18 cellular contexts compared by ENCODE assay signal in genomic region chr3:39086066-39086657, GRCh38. TPM values are rescaled to one million over a fixed set of nuclear protein-coding genes. Genes with fewer than 3 reads are reported as not detected.
A peak's percentile ranks its signal among the peaks of the same experiment; 100 is the strongest.
DNase-seq lines count a peak whose midpoint lies in the region; ATAC-seq and TF ChIP-seq lines count a peak whose summit lies in the region.
"Had no signal": no experiment of that assay in that cellular context is flagged by ENCODE, and none has a peak within 500 bp of the region (broad histone marks: within the 10 kb centered on the region; RNA-seq: fewer than 3 reads in every experiment).

No MANE protein-coding gene starts in this region.

- 58 to 82% (median 71%) methylated on average over 4 of the region's 4 CpGs for WGBS in spleen, 5 donors

- peak overlapping the region; percentile 40 for H3K4me2 ChIP-seq in Karpas-422 (ENCODE audit: low read depth, low read length, poor library complexity, severe bottlenecking)

- no peaks in the 10 kb centered on the region for H3K79me2 ChIP-seq in Karpas-422 (ENCODE audit: low read length)

- H3K9me2 ChIP-seq in Karpas-422 (replicated peaks; ENCODE audit: insufficient read depth, low read length): no peaks in the 10 kb centered on the region

- peaks cover 20% of the 10 kb centered on the region for H3K36me3 ChIP-seq in Karpas-422 (ENCODE audit: insufficient read depth, low read length)
- H3K36me3 ChIP-seq in spleen: peaks cover 2 to 99% (median 68%) of the 10 kb centered on the region in 6 donors
- peaks cover 53% of the 10 kb centered on the region for H3K36me3 ChIP-seq in effector memory CD4-positive, alpha-beta T cell (ENCODE audit: control insufficient read depth, insufficient read depth, low read length)
- H3K36me3 ChIP-seq: ovary had no signal

- no peak overlapping the region for H3K4me3 Mint-ChIP-seq in stimulated activated memory B cell treated with anti-CD40 and anti-IgM and Interleukin-4, amounts not matched to agents 10 μg/mL and 1 μg/mL and 100 μg/mL, for 72 hours
- no peak overlapping the region for H3K4me3 Mint-ChIP-seq in activated naive CD4-positive, alpha-beta T cell treated with anti-CD3 and anti-CD28 coated beads for 36 hours
- H3K4me3 Mint-ChIP-seq: T-helper 17 cell, WTC11 had no signal

- peaks cover 52% of the 10 kb centered on the region for H3K36me3 Mint-ChIP-seq in stimulated activated memory B cell treated with anti-CD40 and anti-IgM and Interleukin-4, amounts not matched to agents 10 μg/mL and 1 μg/mL and 100 μg/mL, for 72 hours
- H3K36me3 Mint-ChIP-seq in activated naive CD4-positive, alpha-beta T cell treated with anti-CD3 and anti-CD28 coated beads for 36 hours (ENCODE audit: low read depth): peaks cover 15% of the 10 kb centered on the region

- CTCF ChIA-PET in activated naive CD4-positive, alpha-beta T cell treated with anti-CD3 and anti-CD28 coated beads for 36 hours (lab: Charles Lee): interaction anchor here (0.9 to 1.3 kb wide), 2 partner anchors 11 to 17 kb away, joined by 3 read pairs; no protein-coding TSS in a partner anchor

- H3K4me3 ChIP-seq in Karpas-422 (ENCODE audit: low read length) (peak overlapping the region; percentile 16; the same call in 1 of the 2 replicates), spleen (no peak overlapping the region)
- no peak overlapping the region for H3K4me3 ChIP-seq in effector memory CD4-positive, alpha-beta T cell (ENCODE audit: insufficient read depth, low read depth, low read length, poor library complexity, severe bottlenecking)
- H3K4me3 ChIP-seq: left lung, ovary, transverse colon had no signal

- peak in 1 of 11 experiments; percentile 18 for TF ChIP-seq CTCF in spleen (IDR thresholded peaks at IDR 0.05 in 8 of 11, conservative IDR thresholded peaks at IDR 0.05 in 3 of 11)

- H4K20me1 ChIP-seq in Karpas-422 (ENCODE audit: insufficient read depth, low read depth, low read length): no peaks in the 10 kb centered on the region

- no peak overlapping the region for H3K27ac Mint-ChIP-seq in stimulated activated memory B cell treated with anti-CD40 and anti-IgM and Interleukin-4, amounts not matched to agents 10 μg/mL and 1 μg/mL and 100 μg/mL, for 72 hours
- H3K27ac Mint-ChIP-seq in activated naive CD4-positive, alpha-beta T cell treated with anti-CD3 and anti-CD28 coated beads for 36 hours: no peak overlapping the region
- H3K27ac Mint-ChIP-seq: T-helper 17 cell, WTC11 had no signal

- no peaks in the 10 kb centered on the region for H3K27me3 ChIP-seq in Karpas-422 (ENCODE audit: low read length)
- H3K27me3 ChIP-seq in spleen (replicated peaks in 1 of 7): no peaks in the 10 kb centered on the region
- H3K27me3 ChIP-seq in effector memory CD4-positive, alpha-beta T cell (replicated peaks; ENCODE audit: control insufficient read depth, insufficient read depth, low read length, poor library complexity, severe bottlenecking): no peaks in the 10 kb centered on the region
- H3K27me3 ChIP-seq: left lung, ovary, transverse colon had no signal

- ATAC-seq in GM18858 (IDR thresholded peaks at IDR 0.05; ENCODE audit: unreplicated experiment) (peak; percentile 58), GM21786 (IDR thresholded peaks at IDR 0.05; ENCODE audit: unreplicated experiment) (peak; percentile 70)
- ATAC-seq in stimulated activated memory B cell treated with anti-CD40 and anti-IgM and Interleukin-4, amounts not matched to agents 10 μg/mL and 1 μg/mL and 100 μg/mL, for 72 hours: peak; percentile 92
- ATAC-seq: left lung, T-helper 17 cell, WTC11 had no signal

- H3K9me3 Mint-ChIP-seq in stimulated activated memory B cell treated with anti-CD40 and anti-IgM and Interleukin-4, amounts not matched to agents 10 μg/mL and 1 μg/mL and 100 μg/mL, for 72 hours: no peaks in the 10 kb centered on the region
- no peaks in the 10 kb centered on the region for H3K9me3 Mint-ChIP-seq in activated naive CD4-positive, alpha-beta T cell treated with anti-CD3 and anti-CD28 coated beads for 36 hours
- H3K9me3 Mint-ChIP-seq: WTC11 had no signal

- no peak for TF ChIP-seq POLR2A in spleen (IDR thresholded peaks at IDR 0.05)

- H3K9ac ChIP-seq in Karpas-422 (ENCODE audit: low read length): peak overlapping the region; percentile 32

- H3K27ac ChIP-seq in Karpas-422 (ENCODE audit: low read length) (peak overlapping the region; percentile 87), spleen (no peak overlapping the region)
- H3K27ac ChIP-seq in effector memory CD4-positive, alpha-beta T cell (ENCODE audit: insufficient read depth, low read length, poor library complexity, severe bottlenecking): no peak overlapping the region
- H3K27ac ChIP-seq: left lung, ovary, transverse colon had no signal

- intact Hi-C loops in spleen (cut with DNase I; ENCODE audit: low total_unique reads): no loop called here
- intact Hi-C loops in activated naive CD4-positive, alpha-beta T cell treated with anti-CD3 and anti-CD28 coated beads for 36 hours (cut with micrococcal nuclease): no loop called here

- DNase-seq in Karpas-422: peak; percentile 87
- DNase-seq in spleen: no peak
- DNase-seq in activated naive CD4-positive, alpha-beta T cell treated with anti-CD3 and anti-CD28 coated beads for 36 hours: no peak
- DNase-seq in effector memory CD4-positive, alpha-beta T cell: no peak
- DNase-seq: activated gamma-delta T cell, anterior cingulate cortex, left lung, NCI-H187, NCI-H345, ovary, SIG-M5, T-helper 17 cell, transverse colon had no signal

- H3K27me3 Mint-ChIP-seq in stimulated activated memory B cell treated with anti-CD40 and anti-IgM and Interleukin-4, amounts not matched to agents 10 μg/mL and 1 μg/mL and 100 μg/mL, for 72 hours: no peaks in the 10 kb centered on the region
- H3K27me3 Mint-ChIP-seq in activated naive CD4-positive, alpha-beta T cell treated with anti-CD3 and anti-CD28 coated beads for 36 hours (ENCODE audit: low read depth): no peaks in the 10 kb centered on the region
- H3K27me3 Mint-ChIP-seq: T-helper 17 cell had no signal

- H3K9me3 ChIP-seq in Karpas-422 (ENCODE audit: low read length): no peaks in the 10 kb centered on the region
- no peaks in the 10 kb centered on the region for H3K9me3 ChIP-seq in spleen
- H3K9me3 ChIP-seq in effector memory CD4-positive, alpha-beta T cell (ENCODE audit: control insufficient read depth, low read length): no peaks in the 10 kb centered on the region
- H3K9me3 ChIP-seq: left lung, ovary, transverse colon had no signal

- H3K4me1 Mint-ChIP-seq in stimulated activated memory B cell treated with anti-CD40 and anti-IgM and Interleukin-4, amounts not matched to agents 10 μg/mL and 1 μg/mL and 100 μg/mL, for 72 hours: peaks cover 28% of the 10 kb centered on the region
- H3K4me1 Mint-ChIP-seq in activated naive CD4-positive, alpha-beta T cell treated with anti-CD3 and anti-CD28 coated beads for 36 hours (ENCODE audit: low read depth): peaks cover 15% of the 10 kb centered on the region
- H3K4me1 Mint-ChIP-seq: WTC11 had no signal

- peaks cover 21% of the 10 kb centered on the region for H3K4me1 ChIP-seq in Karpas-422 (ENCODE audit: low read length)
- H3K4me1 ChIP-seq in spleen: peaks cover 0 to 14% (median 4%) of the 10 kb centered on the region in 6 donors
- no peaks in the 10 kb centered on the region for H3K4me1 ChIP-seq in effector memory CD4-positive, alpha-beta T cell (ENCODE audit: control insufficient read depth, insufficient read depth, low read length, poor library complexity, severe bottlenecking)
- H3K4me1 ChIP-seq: left lung, transverse colon had no signal

- no peak overlapping the region for H2AFZ ChIP-seq in Karpas-422 (ENCODE audit: low read length)

RNA-seq across cellular contexts. Expression of gene GORASP1, which starts 21.3 kb away (rescaled TPM):
- total RNA-seq in Karpas-422 (2014; rRNA removed; shearing (Covaris generic); ENCODE audit: low replicate concordance): 38.5 and 51.8 TPM in 2 replicates
- 10 to 100 TPM; 47.3 to 74.5 (median 65.5) TPM for total RNA-seq in spleen
- 10 to 100 TPM; 20.6 to 35.5 (median 26.3) TPM for polyA plus RNA-seq in spleen
- 10 to 100 TPM; 19.0 to 21.8 TPM for total RNA-seq in activated naive CD4-positive, alpha-beta T cell treated with anti-CD3 and anti-CD28 coated beads for 36 hours

RNA-seq across cellular contexts. Expression of gene TTC21A, which starts 21.3 kb away (rescaled TPM):
- 8.7 and 9.5 TPM in 2 replicates for total RNA-seq in Karpas-422 (2014; rRNA removed; shearing (Covaris generic); ENCODE audit: low replicate concordance)
- total RNA-seq in spleen: 10 to 100 TPM; 11.6 to 17.5 (median 13.2) TPM
- 10 to 100 TPM; 15.2 to 34.3 (median 18.6) TPM for polyA plus RNA-seq in spleen
- total RNA-seq in activated naive CD4-positive, alpha-beta T cell treated with anti-CD3 and anti-CD28 coated beads for 36 hours: 1 to 10 TPM; 1.5 to 1.6 TPM

RNA-seq across cellular contexts. Expression of gene WDR48, which starts 34.3 kb away (rescaled TPM):
- total RNA-seq in Karpas-422 (2014; rRNA removed; shearing (Covaris generic); ENCODE audit: low replicate concordance): 23.7 and 27.7 TPM in 2 replicates
- total RNA-seq in spleen: 10 to 100 TPM; 32.7 to 45.0 (median 36.9) TPM
- polyA plus RNA-seq in spleen: 10 to 100 TPM; 11.1 to 13.4 (median 12.7) TPM
- total RNA-seq in activated naive CD4-positive, alpha-beta T cell treated with anti-CD3 and anti-CD28 coated beads for 36 hours: 10 to 100 TPM; 32.3 to 32.9 TPM

RNA-seq across cellular contexts. Expression of gene SCN11A, which starts 34.4 kb away (rescaled TPM):
- total RNA-seq in Karpas-422 (2014; rRNA removed; shearing (Covaris generic); ENCODE audit: low replicate concordance): 0.07 TPM in 1 of 2 replicates, not detected in the other
- 1 to 10 TPM in 6 of 7 donors, under 1 TPM in 1; 0.65 to 6.0 (median 3.4) TPM for total RNA-seq in spleen
- 1 to 10 TPM in 2 of 3 donors, under 1 TPM in 1; 0.26 to 2.6 (median 1.5) TPM for polyA plus RNA-seq in spleen
- under 1 TPM; 0.05 TPM for total RNA-seq in activated naive CD4-positive, alpha-beta T cell treated with anti-CD3 and anti-CD28 coated beads for 36 hours
- total RNA-seq: MCF 10A had no signal
